ENCODE assay signal across 9 cellular contexts in genomic region chr1:78617615-78618026, GRCh38. TPM values are rescaled to one million over a fixed set of nuclear protein-coding genes. Genes with fewer than 3 reads are reported as not detected.
DNase-seq lines count a peak whose midpoint lies in the region; ATAC-seq, FAIRE-seq and TF ChIP-seq lines count a peak whose summit lies in the region.
"Had no signal": no experiment of that assay in that cellular context is flagged by ENCODE, and none has a peak within 500 bp of the region (broad histone marks: within the 10 kb centered on the region; RNA-seq: fewer than 3 reads in every experiment).

No MANE protein-coding gene starts in this region.

- CTCF ChIA-PET in K562 (lab: Yijun Ruan, JAX; ENCODE audit: low intra/inter-chr PET ratio), result no interaction called here

- TF ChIP-seq EP300 in K562 (IDR thresholded peaks at IDR 0.05; ENCODE audit: low read length), result no peak

- H3K27me3 Mint-ChIP-seq in T-helper 17 cell, result no peaks in the 10 kb centered on the region

- H3K36me3 ChIP-seq in K562 (ENCODE audit: control insufficient read depth, insufficient read depth, low read length), result no peaks in the 10 kb centered on the region
- H3K36me3 ChIP-seq in small intestine (ENCODE audit: control insufficient read depth in 2 of 2, insufficient read depth in 2 of 2, low read length in 2 of 2), result no peaks in the 10 kb centered on the region
- H3K36me3 ChIP-seq: BLaER1 treated with 17β-estradiol and CSF1 and Interleukin-3, amounts not matched to agents 10 nM and 100 nM had no signal

- no peak overlapping the region for H3K27ac ChIP-seq in K562 (ENCODE audit: extremely low read depth, low read depth, low read length)
- peak overlapping the region in 1 of 2 donors; percentile 31 for H3K27ac ChIP-seq in small intestine (ENCODE audit: low read depth in 1 of 2, low read length in 1 of 2)
- H3K27ac ChIP-seq: BLaER1 treated with 17β-estradiol and CSF1 and Interleukin-3, amounts not matched to agents 10 nM and 100 nM had no signal

- H3K4me3 ChIP-seq in K562, result no peak overlapping the region
- no peak overlapping the region for H3K4me3 ChIP-seq in small intestine (ENCODE audit: low read depth in 1 of 2, low read length in 2 of 2)
- H3K4me3 ChIP-seq: BLaER1 treated with 17β-estradiol and CSF1 and Interleukin-3, amounts not matched to agents 10 nM and 100 nM had no signal

- TF ChIP-seq RAD21 in K562 (CRISPR knock-in tag; conservative IDR thresholded peaks at IDR 0.05 in 1 of 2, IDR thresholded peaks at IDR 0.05 in 1 of 2), result peak in 1 of 2 experiments; percentile 55; a peak in 2 of 4 replicates

- no peak overlapping the region for H2AFZ ChIP-seq in K562 (ENCODE audit: low read depth, low read length)

- FAIRE-seq in K562 (lab: Jason Lieb, UNC) (peak; percentile 81), small intestine (lab: Jason Lieb, UNC) (no peak)

- H4K20me1 ChIP-seq in K562 (replicated peaks; ENCODE audit: control insufficient read depth, insufficient read depth, low read length), result no peaks in the 10 kb centered on the region
- H4K20me1 ChIP-seq: BLaER1 treated with 17β-estradiol and CSF1 and Interleukin-3, amounts not matched to agents 10 nM and 100 nM had no signal

- H3K79me2 ChIP-seq in K562 (ENCODE audit: control insufficient read depth, insufficient read depth, low read length), result no peaks in the 10 kb centered on the region

- no peak overlapping the region for H3K4me2 ChIP-seq in K562 (ENCODE audit: insufficient read depth, low read length)

- H3K27me3 ChIP-seq in K562 (ENCODE audit: control insufficient read depth in 2 of 2, insufficient read depth in 2 of 2, low read length in 2 of 2), result no peaks in the 10 kb centered on the region
- H3K27me3 ChIP-seq in small intestine (ENCODE audit: control insufficient read depth in 2 of 2, insufficient read depth in 2 of 2, low read length in 2 of 2), result no peaks in the 10 kb centered on the region
- H3K27me3 ChIP-seq: BLaER1 treated with 17β-estradiol and CSF1 and Interleukin-3, amounts not matched to agents 10 nM and 100 nM had no signal

- H3K4me1 Mint-ChIP-seq in T-helper 17 cell, result peaks cover 33% of the 10 kb centered on the region

- H3K36me3 Mint-ChIP-seq in T-helper 17 cell (ENCODE audit: low read depth), result no peaks in the 10 kb centered on the region

- TF ChIP-seq POLR2A in K562 (conservative IDR thresholded peaks at IDR 0.05), result no peak

- intact Hi-C loops in K562 (cut with micrococcal nuclease), result loop anchor here (5.0 kb wide), 1 partner anchor 60 kb away; no protein-coding TSS in a partner anchor

- no peaks in the 10 kb centered on the region for H3K4me1 ChIP-seq in K562 (replicated peaks in 1 of 2; ENCODE audit: control insufficient read depth in 2 of 2, insufficient read depth in 2 of 2, low read length in 2 of 2)
- H3K4me1 ChIP-seq in small intestine (ENCODE audit: control insufficient read depth in 2 of 2, insufficient read depth in 1 of 2, low read depth in 1 of 2, low read length in 1 of 2), result no peaks in the 10 kb centered on the region

- H3K27ac Mint-ChIP-seq in T-helper 17 cell, result peak overlapping the region; percentile 95

- 2% methylated on average over 7 of the region's 7 CpGs for WGBS in K562 (ENCODE audit: insufficient coverage, low coverage, missing lambda C conversion rate)
- 34 to 41% (median 39%) methylated on average over 7 of the region's 7 CpGs for WGBS in small intestine, 3 donors

- POLR2A ChIA-PET in K562 (lab: Yijun Ruan, JAX), result no interaction called here

- in situ Hi-C loops in K562 (cut with MboI), result no loop called here

- TF ChIP-seq CTCF in K562 (IDR thresholded peaks at IDR 0.05 in 2 of 3, conservative IDR thresholded peaks at IDR 0.05 in 1 of 3; ENCODE audit: insufficient read depth in 2 of 3, low read depth in 1 of 3, low read length in 3 of 3), result peak; percentile 36 to 65 (median 62)

- DNase-seq in NCI-H1417 (lab: John Stamatoyannopoulos, UW), result peak; percentile 64 to 87 (median 71)
- DNase-seq in NCI-H1417 treated with DMSO at 0.1 percent for 48 hours (lab: John Stamatoyannopoulos, UW), result no peak
- DNase-seq in NCI-H1436 treated with DMSO at 0.1 percent for 48 hours (lab: John Stamatoyannopoulos, UW), result peak; percentile 34
- peak in 2 of 3 donors; percentile 24 to 41 for DNase-seq in T-helper 17 cell
- DNase-seq in K562 (ENCODE audit: extremely low read depth in 1 of 4, low spot score in 3 of 4), result peak; percentile 8 to 58 (median 14)
- peak; percentile 60 for DNase-seq in iPS DF 4.7 (ENCODE audit: extremely low read depth, low spot score)
- DNase-seq in small intestine, result peak; percentile 88

- BruUV-seq in K562 (replicated peaks; lab: Mats Ljungman, UMichigan), result no TSS peak

- peak overlapping the region; percentile 9 for H3K4me3 Mint-ChIP-seq in T-helper 17 cell

- H3K9me1 ChIP-seq in K562 (ENCODE audit: control insufficient read depth, insufficient read depth, low read length), result no peaks in the 10 kb centered on the region

- ATAC-seq in HG02763 (IDR thresholded peaks at IDR 0.05; ENCODE audit: unreplicated experiment) (peak; percentile 44), T-helper 17 cell (peak; percentile 78), K562 (peak; percentile 51; the same call in 2 of the 3 replicates)

- H3K9me3 ChIP-seq in T-helper 17 cell (ENCODE audit: control insufficient read depth, low read length, poor library complexity, severe bottlenecking) (no peaks in the 10 kb centered on the region), K562 (replicated peaks; ENCODE audit: control insufficient read depth, insufficient read depth, low read depth, low read length) (no peaks in the 10 kb centered on the region), small intestine (ENCODE audit: control insufficient read depth, low read depth) (no peaks in the 10 kb centered on the region)
- H3K9me3 ChIP-seq: BLaER1 treated with 17β-estradiol and CSF1 and Interleukin-3, amounts not matched to agents 10 nM and 100 nM had no signal

- H3K9ac ChIP-seq in K562 (ENCODE audit: insufficient read depth in 1 of 2, low read depth in 2 of 2, low read length in 2 of 2), result no peak overlapping the region
- H3K9ac ChIP-seq: BLaER1 treated with 17β-estradiol and CSF1 and Interleukin-3, amounts not matched to agents 10 nM and 100 nM had no signal

TF ChIP-seq in K562, 482 proteins besides CTCF, POLR2A, EP300 and RAD21:
- TF ChIP-seq NFE2 (IDR thresholded peaks at IDR 0.05; ENCODE audit: low read depth) (no peak), MYC (IDR thresholded peaks at IDR 0.05; ENCODE audit: low read depth, low read length) (peak; percentile 30; the same call in 1 of the 2 replicates), MYC (CRISPR knock-in tag; IDR thresholded peaks at IDR 0.05; ENCODE audit: borderline replicate concordance, low read depth) (no peak), SMC3 (conservative IDR thresholded peaks at IDR 0.05; ENCODE audit: insufficient read depth, low read depth, low read length) (0 out of 2 replicates have a peak, but pooled peaks have one; percentile 7)
TF ChIP-seq in K562: peak in this region for 2.

RNA-seq across cellular contexts. Expression of gene IFI44L, which starts 2.6 kb away (rescaled TPM):
- total RNA-seq in T-helper 17 cell, result 10 to 100 TPM; 21.0 to 25.2 TPM
- total RNA-seq in K562 (2011; cell fraction: chromatin; rRNA removed; ENCODE audit: low replicate concordance), result not detected in 2 replicates
- not detected in 2 replicates for total RNA-seq in K562 (2011; cell fraction: nucleolus; rRNA removed)
- not detected in 2 replicates for total RNA-seq in K562 (2011; cell fraction: nucleoplasm; rRNA removed)
- total RNA-seq in K562 (2014; rRNA removed), result not detected in 2 replicates
- total RNA-seq in K562 (2014; rRNA removed; fragmentation: Illumina TruSeq; extraction: Trizol), result not detected in 2 replicates
- not detected in 2 replicates for total RNA-seq in K562 (2015; rRNA removed; fragmentation: Illumina TruSeq; extraction: Trizol)
- 0.18 and 0.22 TPM in 2 replicates for total RNA-seq in K562 (2021)
- not detected in 2 replicates for polyA plus RNA-seq in K562 (2011; rRNA removed)
- not detected in 2 replicates for polyA plus RNA-seq in K562 (2011; cell fraction: cytosol; rRNA removed)
- polyA plus RNA-seq in K562 (2011; cell fraction: nucleus; rRNA removed), result not detected in 2 replicates
- 0.10 TPM in 1 of 2 replicates, not detected in the other for polyA plus RNA-seq in K562 (2012)
- polyA plus RNA-seq in K562 (2014; fragmentation: Illumina TruSeq; extraction: Trizol), result 0.07 TPM in 1 of 2 replicates, not detected in the other
- under 1 TPM in 1 of 2 experiments, not detected in 1; 0.04 TPM for polyA plus RNA-seq in K562 (2014; fragmentation: Nextera tagmentation; extraction: Ambion mirVana)
- not detected in 2 replicates for polyA plus RNA-seq in K562 (2014; rRNA removed)
- polyA minus RNA-seq in K562 (2011; rRNA and poly(A)+ RNA removed), result not detected in 2 replicates
- polyA minus RNA-seq in K562 (2011; cell fraction: cytosol; rRNA and poly(A)+ RNA removed), result not detected in 2 replicates
- polyA minus RNA-seq in K562 (2011; cell fraction: nucleus; rRNA and poly(A)+ RNA removed), result not detected in 2 replicates
- polyA plus RNA-seq in small intestine, result 1 to 10 TPM in 2 of 3 donors, under 1 TPM in 1; 0.45 to 8.4 (median 1.9) TPM

RNA-seq across cellular contexts. Expression of gene IFI44, which starts 32.0 kb away (rescaled TPM):
- total RNA-seq in T-helper 17 cell (10 to 100 TPM; 72.5 to 89.4 TPM), K562 (2014; rRNA removed) (not detected in 2 replicates), K562 (2014; rRNA removed; fragmentation: Illumina TruSeq; extraction: Trizol) (not detected in 2 replicates), K562 (2015; rRNA removed; fragmentation: Illumina TruSeq; extraction: Trizol) (not detected in 2 replicates), K562 (2021) (0.11 TPM in 1 of 2 replicates, not detected in the other)
- not detected in 2 replicates for total RNA-seq in K562 (2011; cell fraction: chromatin; rRNA removed; ENCODE audit: low replicate concordance)
- total RNA-seq in K562 (2011; cell fraction: nucleolus; rRNA removed), result not detected in 2 replicates
- total RNA-seq in K562 (2011; cell fraction: nucleoplasm; rRNA removed), result not detected in 2 replicates
- polyA plus RNA-seq in K562 (2011; rRNA removed) (not detected in 2 replicates), K562 (2014; fragmentation: Illumina TruSeq; extraction: Trizol) (not detected in 2 replicates), K562 (2014; fragmentation: Nextera tagmentation; extraction: Ambion mirVana) (not detected), K562 (2014; rRNA removed) (not detected in 2 replicates), small intestine (10 to 100 TPM in 2 of 3 donors, 1 to 10 TPM in 1; 6.3 to 29.0 (median 16.2) TPM)
- polyA plus RNA-seq in K562 (2011; cell fraction: cytosol; rRNA removed), result not detected in 2 replicates
- not detected in 2 replicates for polyA plus RNA-seq in K562 (2011; cell fraction: nucleus; rRNA removed)
- not detected in 2 replicates for polyA plus RNA-seq in K562 (2012)
- polyA minus RNA-seq in K562 (2011; rRNA and poly(A)+ RNA removed), result not detected in 2 replicates
- not detected in 2 replicates for polyA minus RNA-seq in K562 (2011; cell fraction: cytosol; rRNA and poly(A)+ RNA removed)
- not detected in 2 replicates for polyA minus RNA-seq in K562 (2011; cell fraction: nucleus; rRNA and poly(A)+ RNA removed)

Comparison
In these comparisons a context has a peak if more than half of its experiments do, and no peak if none do; other contexts are left out.
1. RNA of gene IFI44L, which starts 2.6 kb away (total RNA-seq): 21.0 to 25.2 TPM in T-helper 17 cell; 0.18 to 0.22 TPM in K562; every median in the first group is over 10 times any median in the second.
2. RNA of gene IFI44, which starts 32.0 kb away (total RNA-seq): 72.5 to 89.4 TPM in T-helper 17 cell; 0.11 TPM in K562; every median in the first group is over 10 times any median in the second.
3. Peak in every context shown above with its lines, with median percentiles within 50 percentile points of each other: ATAC-seq.